In genomic region chr4:8237256-8237989, GRCh38 we compare ENCODE assay signal across 2 cellular contexts.
TF ChIP-seq lines count a peak whose summit lies in the region.

No MANE protein-coding gene starts in this region.

TF ChIP-seq in IMR-90, 13 proteins besides CTCF, POLR2A, EP300 and RAD21:
- no peak for TF ChIP-seq CHD1 (IDR thresholded peaks at IDR 0.05; ENCODE audit: low read depth, low read length)
- TF ChIP-seq FOS (IDR thresholded peaks at IDR 0.05; ENCODE audit: low read depth, low read length) = no peak

TF ChIP-seq in endothelial cell of umbilical vein, 7 proteins besides CTCF, POLR2A, EP300 and RAD21:
- TF ChIP-seq POLR2AphosphoS5 (IDR thresholded peaks at IDR 0.05; ENCODE audit: insufficient read depth, low read depth, low read length) = peak; percentile 11
- no peak for TF ChIP-seq GATA2 (IDR thresholded peaks at IDR 0.05; ENCODE audit: insufficient read depth, insufficient read length, low read depth, low read length)
